ENCODE assay signal across 8 cellular contexts in the genomic region with DNA sequence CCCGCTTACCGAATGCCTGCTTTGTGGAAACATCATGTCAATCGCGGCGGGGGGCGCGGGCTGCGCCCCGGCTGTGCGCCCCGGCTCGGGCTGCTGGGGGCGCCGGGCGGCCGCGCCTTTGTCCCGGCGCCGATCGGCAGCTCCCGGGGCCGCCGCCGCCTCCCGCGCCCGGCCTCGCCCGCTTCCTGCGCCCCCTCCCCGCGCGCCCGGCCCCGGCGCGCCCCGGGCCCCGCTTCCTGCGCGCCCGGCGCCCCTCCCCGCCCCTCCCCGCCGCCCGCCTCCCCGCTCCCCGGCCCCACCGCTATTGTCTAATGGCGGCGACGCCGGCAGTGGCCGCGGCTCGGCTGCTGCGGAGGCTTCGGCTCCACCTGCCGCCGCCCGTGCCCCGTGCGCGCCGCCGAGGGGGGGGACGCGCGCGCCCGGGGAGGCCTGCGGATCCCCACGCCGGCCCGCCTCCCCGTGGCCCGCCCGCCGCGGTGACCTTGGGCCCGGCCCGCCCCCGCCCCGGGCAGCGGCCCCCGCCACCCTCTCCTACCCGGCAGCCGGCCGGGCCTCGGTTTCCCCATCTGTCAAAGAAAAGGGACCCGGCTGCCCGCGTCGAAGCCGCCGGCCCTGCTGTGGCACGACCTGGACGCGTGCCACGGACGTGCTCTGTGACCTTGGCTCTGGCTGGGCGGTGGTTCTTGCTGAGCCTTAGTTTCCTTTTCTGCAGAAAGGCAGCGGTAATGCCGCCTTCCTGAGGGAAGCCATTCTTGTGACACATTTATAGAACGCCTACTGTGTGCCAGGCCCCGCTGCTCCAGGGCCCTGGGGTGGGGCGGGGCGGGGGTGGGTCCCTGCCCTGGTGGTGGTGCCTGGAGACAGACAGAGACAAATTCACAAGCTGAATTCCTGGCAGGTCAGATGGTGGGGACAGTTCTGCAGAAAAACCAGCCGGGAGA. TPM values are rescaled to one million over a fixed set of nuclear protein-coding genes. Genes with fewer than 3 reads are reported as not detected.
DNase-seq lines count a peak whose midpoint lies in the region; ATAC-seq, FAIRE-seq and TF ChIP-seq lines count a peak whose summit lies in the region.

A gene with protein sequence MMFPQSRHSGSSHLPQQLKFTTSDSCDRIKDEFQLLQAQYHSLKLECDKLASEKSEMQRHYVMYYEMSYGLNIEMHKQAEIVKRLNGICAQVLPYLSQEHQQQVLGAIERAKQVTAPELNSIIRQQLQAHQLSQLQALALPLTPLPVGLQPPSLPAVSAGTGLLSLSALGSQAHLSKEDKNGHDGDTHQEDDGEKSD (minus strand): TSS at position 331 of the 941 bp plus-strand sequence. CDS start 295 bp downstream, at position 36.

- peaks cover 0 to 11% (median 0%) of the 10 kb centered on the region in 3 donors for H3K36me3 ChIP-seq in pancreas
- peaks cover 10 to 27% (median 20%) of the 10 kb centered on the region in 4 donors for H3K36me3 ChIP-seq in upper lobe of left lung

- intact Hi-C loops in pancreas (cut with DNase I): no loop called here

- ATAC-seq in HG02970 (IDR thresholded peaks at IDR 0.05; ENCODE audit: low FRiP score, unreplicated experiment) (peak; percentile 40), pancreas (peak; percentile 53 to 76 (median 61)), upper lobe of left lung (ENCODE audit: low FRiP score in 2 of 2) (peak; percentile 11 to 80)

- peak within 1 kb of the TSS; percentile 68 to 89 (median 83) for H3K4me3 ChIP-seq in pancreas
- H3K4me3 ChIP-seq in upper lobe of left lung: peak within 1 kb of the TSS; percentile 72 to 92 (median 88)

- H3K4me1 Mint-ChIP-seq in activated naive CD4-positive, alpha-beta T cell treated with anti-CD3 and anti-CD28 coated beads, Interleukin-2, amount 10 ng/mL, durations not matched to agents 7 days and 5 days: peaks cover 48% of the 10 kb centered on the region
- H3K4me1 Mint-ChIP-seq in glutamatergic neuron (ENCODE audit: low read depth, unreplicated experiment): peaks cover 6% of the 10 kb centered on the region

- 0 to 1% methylated on average over 33 to 101 of the region's 111 CpGs for WGBS in pancreas, 2 donors
- 1 to 2% methylated on average over 13 to 21 of the region's 111 CpGs for WGBS in upper lobe of left lung, 2 donors

- FAIRE-seq in pancreas (lab: Jason Lieb, UNC): no peak

- H3K27me3 ChIP-seq in pancreas (no peaks in the 10 kb centered on the region), upper lobe of left lung (no peaks in the 10 kb centered on the region)

- CTCF ChIA-PET in activated naive CD4-positive, alpha-beta T cell treated with anti-CD3 and anti-CD28 coated beads, Interleukin-2, amount 10 ng/mL, durations not matched to agents 7 days and 5 days (lab: Charles Lee): no interaction called here

- TF ChIP-seq EP300 in upper lobe of left lung (IDR thresholded peaks at IDR 0.05): no peak

- H3K36me3 Mint-ChIP-seq in activated naive CD4-positive, alpha-beta T cell treated with anti-CD3 and anti-CD28 coated beads, Interleukin-2, amount 10 ng/mL, durations not matched to agents 7 days and 5 days: peaks cover 32% of the 10 kb centered on the region
- no peaks in the 10 kb centered on the region for H3K36me3 Mint-ChIP-seq in glutamatergic neuron (ENCODE audit: unreplicated experiment)

- DNase-seq in CD1c-positive myeloid dendritic cell (ENCODE audit: extremely low spot score) (peak; percentile 69), RPMI8226 (peak; percentile 82), glutamatergic neuron (peak; percentile 59), pancreas (peak; percentile 70 to 92 (median 84)), upper lobe of left lung (peak; percentile 63 to 95), foreskin melanocyte (no peak)
- DNase-seq in activated naive CD4-positive, alpha-beta T cell treated with anti-CD3 and anti-CD28 coated beads, Interleukin-2, amount 10 ng/mL, durations not matched to agents 7 days and 5 days: peak; percentile 81

- TF ChIP-seq CTCF in glutamatergic neuron (IDR thresholded peaks at IDR 0.05; ENCODE audit: partially characterized antibody, unreplicated experiment) (no peak), pancreas (IDR thresholded peaks at IDR 0.05) (no peak), upper lobe of left lung (IDR thresholded peaks at IDR 0.05) (peak in 1 of 6 experiments; percentile 8)

- peak in 1 of 4 donors; percentile 43 for TF ChIP-seq POLR2A in upper lobe of left lung (IDR thresholded peaks at IDR 0.05)

- no peaks in the 10 kb centered on the region for H3K9me3 ChIP-seq in pancreas
- no peaks in the 10 kb centered on the region for H3K9me3 ChIP-seq in upper lobe of left lung

- H3K27ac ChIP-seq in pancreas: peak within 1 kb of the TSS; percentile 82 to 94 (median 88)
- peak within 1 kb of the TSS; percentile 92 to 99 (median 96) for H3K27ac ChIP-seq in upper lobe of left lung

- no peaks in the 10 kb centered on the region for H3K9me3 Mint-ChIP-seq in activated naive CD4-positive, alpha-beta T cell treated with anti-CD3 and anti-CD28 coated beads, Interleukin-2, amount 10 ng/mL, durations not matched to agents 7 days and 5 days
- no peaks in the 10 kb centered on the region for H3K9me3 Mint-ChIP-seq in glutamatergic neuron (ENCODE audit: unreplicated experiment)

- peak within 1 kb of the TSS; percentile 95 for H3K4me3 Mint-ChIP-seq in activated naive CD4-positive, alpha-beta T cell treated with anti-CD3 and anti-CD28 coated beads, Interleukin-2, amount 10 ng/mL, durations not matched to agents 7 days and 5 days
- peak within 1 kb of the TSS; percentile 61 for H3K4me3 Mint-ChIP-seq in glutamatergic neuron (ENCODE audit: unreplicated experiment)

- H3K27me3 Mint-ChIP-seq in activated naive CD4-positive, alpha-beta T cell treated with anti-CD3 and anti-CD28 coated beads, Interleukin-2, amount 10 ng/mL, durations not matched to agents 7 days and 5 days: peaks cover under 1% of the 10 kb centered on the region
- peaks cover 10% of the 10 kb centered on the region for H3K27me3 Mint-ChIP-seq in glutamatergic neuron (ENCODE audit: unreplicated experiment)

- H3K4me1 ChIP-seq in pancreas: peaks cover 17 to 48% (median 31%) of the 10 kb centered on the region in 3 donors
- peaks cover 34 to 67% (median 60%) of the 10 kb centered on the region in 4 donors for H3K4me1 ChIP-seq in upper lobe of left lung

- H3K27ac Mint-ChIP-seq in activated naive CD4-positive, alpha-beta T cell treated with anti-CD3 and anti-CD28 coated beads, Interleukin-2, amount 10 ng/mL, durations not matched to agents 7 days and 5 days: peak within 1 kb of the TSS; percentile 98
- H3K27ac Mint-ChIP-seq in glutamatergic neuron (ENCODE audit: unreplicated experiment): peak within 1 kb of the TSS; percentile 62

RNA-seq across cellular contexts. Expression of the gene that starts here (rescaled TPM):
- total RNA-seq in glutamatergic neuron (ENCODE audit: unreplicated experiment) (258 TPM), pancreas (100 to 1,000 TPM; 165 to 250 (median 204) TPM), upper lobe of left lung (100 to 1,000 TPM; 324 to 781 (median 471) TPM)
- polyA plus RNA-seq in pancreas: 100 to 1,000 TPM; 539 to 573 TPM
